In the genomic region with DNA sequence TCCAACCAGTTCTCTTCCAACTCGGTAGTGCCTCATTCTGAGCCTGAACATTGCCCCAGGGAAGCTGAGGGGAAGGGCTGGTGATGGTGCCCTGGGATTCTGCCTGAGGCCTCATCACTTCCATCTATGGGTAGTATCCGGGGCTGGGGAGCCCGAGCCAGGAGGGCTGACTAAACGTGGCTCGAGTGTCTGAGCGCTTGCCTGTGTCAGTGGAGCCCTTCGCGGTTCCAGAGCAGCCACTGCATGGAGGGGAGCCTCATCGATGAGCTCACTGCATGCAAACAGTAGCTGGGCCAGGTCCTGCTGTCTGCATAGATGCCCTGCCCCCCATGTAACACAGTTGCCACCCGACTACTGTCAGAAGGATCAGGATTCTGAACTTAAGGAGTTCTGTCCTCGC, we compare ENCODE assay signal across 24 cellular contexts.
DNase-seq lines count a peak whose midpoint lies in the region; ATAC-seq and TF ChIP-seq lines count a peak whose summit lies in the region.
"Had no signal": no experiment of that assay in that cellular context is flagged by ENCODE, and none has a peak within 500 bp of the region (broad histone marks: within the 10 kb centered on the region; RNA-seq: fewer than 3 reads in every experiment).

No MANE protein-coding gene starts in this region.

- H3K4me2 ChIP-seq in mesenchymal stem cell (ENCODE audit: low read length, poor library complexity, severe bottlenecking) (no peak overlapping the region), neural progenitor cell (no peak overlapping the region)

- H4K8ac ChIP-seq in mesenchymal stem cell (ENCODE audit: low read length), result peak overlapping the region; percentile 35

- H3K4me1 ChIP-seq in mesenchymal stem cell (ENCODE audit: control insufficient read depth, insufficient read depth, low read depth, low read length) (peaks cover 65% of the 10 kb centered on the region), aorta (ENCODE audit: control insufficient read depth in 1 of 2, insufficient read depth in 2 of 2, low read length in 2 of 2) (no peaks in the 10 kb centered on the region), neural progenitor cell (peaks cover 45% of the 10 kb centered on the region)

- no peak overlapping the region for H2BK120ac ChIP-seq in mesenchymal stem cell (ENCODE audit: low read depth, low read length)

- H3K27ac ChIP-seq in mesenchymal stem cell (ENCODE audit: low read length, poor library complexity, severe bottlenecking), result no peak overlapping the region
- no peak overlapping the region for H3K27ac ChIP-seq in aorta (ENCODE audit: low read depth in 1 of 2, low read length in 2 of 2)
- H3K27ac ChIP-seq in neural progenitor cell, result no peak overlapping the region
- H3K27ac ChIP-seq: ascending aorta, suprapubic skin had no signal

- peak overlapping the region in 1 of 2 experiments; percentile 25 for H3K18ac ChIP-seq in mesenchymal stem cell (ENCODE audit: low read depth in 1 of 2, low read length in 2 of 2)

- H3K23ac ChIP-seq in mesenchymal stem cell (ENCODE audit: low read length in 2 of 2), result no peak overlapping the region

- no peaks in the 10 kb centered on the region for H3K9me3 Mint-ChIP-seq in neural progenitor cell
- H3K9me3 Mint-ChIP-seq: activated naive CD4-positive, alpha-beta T cell treated with anti-CD3 and anti-CD28 coated beads, Interleukin-2, amount 50 U/mL, for 24 hours; stimulated activated memory B cell treated with anti-CD40 and anti-IgM and Interleukin-4, amounts not matched to agents 10 μg/mL and 1 μg/mL and 100 μg/mL, for 72 hours; T-cell had no signal

- H3K9me3 ChIP-seq in mesenchymal stem cell (ENCODE audit: control insufficient read depth, low read length), result no peaks in the 10 kb centered on the region
- H3K9me3 ChIP-seq in aorta (ENCODE audit: control insufficient read depth, low read length), result no peaks in the 10 kb centered on the region
- H3K9me3 ChIP-seq in neural progenitor cell (ENCODE audit: low read depth), result no peaks in the 10 kb centered on the region
- H3K9me3 ChIP-seq: ascending aorta, gastroesophageal sphincter, suprapubic skin had no signal

- H3K14ac ChIP-seq in mesenchymal stem cell (ENCODE audit: low read length in 2 of 2), result no peak overlapping the region

- peaks cover 100% of the 10 kb centered on the region for H4K20me1 ChIP-seq in neural progenitor cell (ENCODE audit: low read depth)

- H2AFZ ChIP-seq in mesenchymal stem cell (ENCODE audit: low read depth, low read length) (no peak overlapping the region), neural progenitor cell (replicated peaks) (no peak overlapping the region)

- H2AK5ac ChIP-seq in mesenchymal stem cell (ENCODE audit: low read length, severe bottlenecking), result no peak overlapping the region

- H3K27ac Mint-ChIP-seq in neural progenitor cell, result no peak overlapping the region
- H3K27ac Mint-ChIP-seq: activated naive CD4-positive, alpha-beta T cell treated with anti-CD3 and anti-CD28 coated beads, Interleukin-2, amount 50 U/mL, for 24 hours; stimulated activated memory B cell treated with anti-CD40 and anti-IgM and Interleukin-4, amounts not matched to agents 10 μg/mL and 1 μg/mL and 100 μg/mL, for 72 hours; T-cell had no signal

- WGBS in mesenchymal stem cell, result 84% methylated on average over 11 of the region's 11 CpGs
- 90 to 91% methylated on average over 11 of the region's 11 CpGs for WGBS in aorta, 2 donors

- no peak overlapping the region for H3K4me3 Mint-ChIP-seq in neural progenitor cell
- H3K4me3 Mint-ChIP-seq: activated naive CD4-positive, alpha-beta T cell treated with anti-CD3 and anti-CD28 coated beads, Interleukin-2, amount 50 U/mL, for 24 hours; stimulated activated memory B cell treated with anti-CD40 and anti-IgM and Interleukin-4, amounts not matched to agents 10 μg/mL and 1 μg/mL and 100 μg/mL, for 72 hours; T-cell had no signal

- peaks cover 6% of the 10 kb centered on the region for H3F3A ChIP-seq in neural progenitor cell (ENCODE audit: low read depth)

- peaks cover 12% of the 10 kb centered on the region for H3K27me3 Mint-ChIP-seq in neural progenitor cell (ENCODE audit: insufficient read depth, low read depth)

- H3K27me3 ChIP-seq in mesenchymal stem cell (ENCODE audit: control insufficient read depth in 1 of 2, insufficient read depth in 1 of 2, low read length in 2 of 2) (no peaks in the 10 kb centered on the region), aorta (ENCODE audit: control insufficient read depth in 1 of 2, insufficient read depth in 2 of 2, low read length in 1 of 2) (no peaks in the 10 kb centered on the region), neural progenitor cell (no peaks in the 10 kb centered on the region)
- H3K27me3 ChIP-seq: ascending aorta, gastroesophageal sphincter, suprapubic skin had no signal

- H2BK12ac ChIP-seq in mesenchymal stem cell (ENCODE audit: low read length in 2 of 2), result peak overlapping the region in 1 of 2 experiments; percentile 1

- H3K4me3 ChIP-seq in mesenchymal stem cell (ENCODE audit: insufficient read depth in 1 of 2, low read depth in 1 of 2, low read length in 2 of 2) (no peak overlapping the region), aorta (ENCODE audit: low read length in 2 of 2) (no peak overlapping the region), neural progenitor cell (no peak overlapping the region)
- H3K4me3 ChIP-seq: ascending aorta, gastroesophageal sphincter, lung, suprapubic skin had no signal

- no peak for TF ChIP-seq CTCF in neural progenitor cell (IDR thresholded peaks at IDR 0.05)

- H4K91ac ChIP-seq in mesenchymal stem cell (ENCODE audit: low read length), result no peak overlapping the region

- H3K9ac ChIP-seq in mesenchymal stem cell (ENCODE audit: low read length), result no peak overlapping the region
- H3K9ac ChIP-seq in neural progenitor cell, result no peak overlapping the region

- H2BK5ac ChIP-seq in mesenchymal stem cell (ENCODE audit: low read depth, low read length, poor library complexity, severe bottlenecking), result no peak overlapping the region

- no peak for ATAC-seq in aorta (ENCODE audit: low FRiP score)
- ATAC-seq in GM18520 (IDR thresholded peaks at IDR 0.05; ENCODE audit: unreplicated experiment), result no peak
- ATAC-seq in GM18867 (IDR thresholded peaks at IDR 0.05; ENCODE audit: unreplicated experiment), result no peak
- ATAC-seq: esophagus mucosa; gastroesophageal sphincter; stimulated activated memory B cell treated with anti-CD40 and anti-IgM and Interleukin-4, amounts not matched to agents 10 μg/mL and 1 μg/mL and 100 μg/mL, for 72 hours; T-cell had no signal

- peak overlapping the region in 1 of 2 experiments; percentile 32 for H3K4ac ChIP-seq in mesenchymal stem cell (ENCODE audit: low read depth in 1 of 2, low read length in 2 of 2)

- peaks cover 39% of the 10 kb centered on the region for H3K79me1 ChIP-seq in mesenchymal stem cell (replicated peaks; ENCODE audit: low read length, poor library complexity, severe bottlenecking)

- intact Hi-C loops in aorta (cut with DNase I), result loop anchor here (5.0 kb wide), 1 partner anchor 47 kb away; no protein-coding TSS in a partner anchor

- DNase-seq in HCEC 1CT, result peak; percentile 40
- peak; percentile 58 for DNase-seq in T1000 (lab: John Stamatoyannopoulos, UW)
- DNase-seq in mesenchymal stem cell, result peak; percentile 45
- DNase-seq in aorta, result peak; percentile 72 to 81
- DNase-seq in neural progenitor cell (ENCODE audit: low spot score), result no peak
- DNase-seq: activated CD4-positive, alpha-beta T cell treated with anti-CD3 and anti-CD28 coated beads for 4 hours; cerebellar nuclear complex; effector CD4-positive, alpha-beta T cell; islet precursor cell; NCI-H1417; NCI-H2081 treated with DMSO at 0.1 percent for 48 hours; NCI-H82; SIG-M5; stimulated activated CD4-positive, alpha-beta T cell treated with anti-CD3 and anti-CD28 coated beads, Interleukin-2, amount 100 ng/mL, for 24 hours; T-cell had no signal

- H3K4me1 Mint-ChIP-seq in neural progenitor cell, result peaks cover 79% of the 10 kb centered on the region
- H3K4me1 Mint-ChIP-seq: activated naive CD4-positive, alpha-beta T cell treated with anti-CD3 and anti-CD28 coated beads, Interleukin-2, amount 50 U/mL, for 24 hours; stimulated activated memory B cell treated with anti-CD40 and anti-IgM and Interleukin-4, amounts not matched to agents 10 μg/mL and 1 μg/mL and 100 μg/mL, for 72 hours; T-cell had no signal

- peaks cover 87% of the 10 kb centered on the region for H3K79me2 ChIP-seq in neural progenitor cell (ENCODE audit: low read depth)

- H3K36me3 ChIP-seq in mesenchymal stem cell (ENCODE audit: control insufficient read depth in 1 of 2, insufficient read depth in 2 of 2, low read depth in 1 of 2, low read length in 2 of 2), result peaks cover 0 to 4% of the 10 kb centered on the region in 2 experiments
- no peaks in the 10 kb centered on the region for H3K36me3 ChIP-seq in aorta (ENCODE audit: control insufficient read depth in 1 of 2, insufficient read depth in 2 of 2, low read length in 1 of 2)
- no peaks in the 10 kb centered on the region for H3K36me3 ChIP-seq in neural progenitor cell
- H3K36me3 ChIP-seq: ascending aorta, gastroesophageal sphincter, suprapubic skin had no signal

- peaks cover 5% of the 10 kb centered on the region for H3K36me3 Mint-ChIP-seq in neural progenitor cell
- H3K36me3 Mint-ChIP-seq: activated naive CD4-positive, alpha-beta T cell treated with anti-CD3 and anti-CD28 coated beads, Interleukin-2, amount 50 U/mL, for 24 hours; stimulated activated memory B cell treated with anti-CD40 and anti-IgM and Interleukin-4, amounts not matched to agents 10 μg/mL and 1 μg/mL and 100 μg/mL, for 72 hours; T-cell had no signal

- no peak overlapping the region for H2BK15ac ChIP-seq in mesenchymal stem cell (ENCODE audit: low read depth, poor library complexity, severe bottlenecking)
